In genomic region chr22:50117168-50117762, GRCh38 we compare ENCODE assay signal across 1 cellular context.
TF ChIP-seq lines count a peak whose summit lies in the region.

No MANE protein-coding gene starts in this region.

TF ChIP-seq in K562, 482 proteins besides CTCF, POLR2A, EP300 and RAD21 (continued from another document and continues in another):
- TF ChIP-seq ZNF41 (CRISPR knock-in tag; conservative IDR thresholded peaks at IDR 0.05) (no peak), XRCC4 (IDR thresholded peaks at IDR 0.05; ENCODE audit: extremely low read depth, insufficient read depth, insufficient read length) (no peak), PHB (CRISPR knock-in tag; IDR thresholded peaks at IDR 0.05) (no peak), POLR3G (IDR thresholded peaks at IDR 0.05; ENCODE audit: extremely low read depth, insufficient read length, insufficient replicate concordance) (no peak), ZNF444 (CRISPR knock-in tag; IDR thresholded peaks at IDR 0.05) (no peak), JUNB (CRISPR knock-in tag; conservative IDR thresholded peaks at IDR 0.05) (no peak), PTBP1 (IDR thresholded peaks at IDR 0.05; ENCODE audit: low read depth, low read length) (no peak), NFXL1 (CRISPR knock-in tag; IDR thresholded peaks at IDR 0.05) (no peak), TAF15 (IDR thresholded peaks at IDR 0.05; ENCODE audit: low read depth, low read length) (no peak), NR4A1 (CRISPR knock-in tag; IDR thresholded peaks at IDR 0.05) (no peak), NR4A1 (tag; IDR thresholded peaks at IDR 0.05) (no peak), CLOCK (CRISPR knock-in tag; IDR thresholded peaks at IDR 0.05; ENCODE audit: borderline replicate concordance) (no peak), CCAR2 (IDR thresholded peaks at IDR 0.05; ENCODE audit: low read depth, low read length) (no peak), RBM15 (IDR thresholded peaks at IDR 0.05; ENCODE audit: insufficient read depth, low read length) (no peak), SRSF9 (IDR thresholded peaks at IDR 0.05; ENCODE audit: borderline replicate concordance, low read depth, low read length) (no peak), ZNF408 (CRISPR knock-in tag; IDR thresholded peaks at IDR 0.05; ENCODE audit: low read depth) (no peak), NEUROD1 (IDR thresholded peaks at IDR 0.05; ENCODE audit: borderline replicate concordance, low read depth, low read length, partially characterized antibody) (no peak), ZFPM2 (CRISPR knock-in tag; IDR thresholded peaks at IDR 0.05) (no peak), ZNF354B (CRISPR knock-in tag; IDR thresholded peaks at IDR 0.05) (no peak), HDAC8 (tag; IDR thresholded peaks at IDR 0.05) (no peak), RBM25 (IDR thresholded peaks at IDR 0.05; ENCODE audit: low read depth, low read length, severe bottlenecking) (no peak), RFX5 (IDR thresholded peaks at IDR 0.05; ENCODE audit: low read depth, low read length) (no peak), ZNF449 (CRISPR knock-in tag; IDR thresholded peaks at IDR 0.05) (no peak), SAFB (IDR thresholded peaks at IDR 0.05; ENCODE audit: borderline replicate concordance, low read depth, low read length) (no peak), MTF1 (CRISPR knock-in tag; IDR thresholded peaks at IDR 0.05; ENCODE audit: borderline replicate concordance) (no peak), RAD51 (IDR thresholded peaks at IDR 0.05; ENCODE audit: borderline replicate concordance, low read depth) (no peak), ILF3 (IDR thresholded peaks at IDR 0.05; ENCODE audit: borderline replicate concordance) (no peak), ZNF140 (CRISPR knock-in tag; IDR thresholded peaks at IDR 0.05) (no peak), ETS2 (tag; IDR thresholded peaks at IDR 0.05; ENCODE audit: borderline replicate concordance, poor library complexity, severe bottlenecking) (no peak), TAF1 (IDR thresholded peaks at IDR 0.05; ENCODE audit: control insufficient read depth, extremely low read depth, insufficient read depth, low read length, severe bottlenecking) (no peak), MED1 (CRISPR knock-in tag; IDR thresholded peaks at IDR 0.05; ENCODE audit: borderline replicate concordance) (no peak), THAP12 (CRISPR knock-in tag; IDR thresholded peaks at IDR 0.05) (no peak), ZNF280B (CRISPR knock-in tag; IDR thresholded peaks at IDR 0.05) (no peak), MLX (CRISPR knock-in tag; conservative IDR thresholded peaks at IDR 0.05) (no peak), MCM5 (IDR thresholded peaks at IDR 0.05; ENCODE audit: low read depth) (no peak), HNRNPK (IDR thresholded peaks at IDR 0.05; ENCODE audit: low read depth, low read length, poor library complexity, severe bottlenecking) (no peak), CAMTA2 (CRISPR knock-in tag; conservative IDR thresholded peaks at IDR 0.05) (no peak), XRCC3 (IDR thresholded peaks at IDR 0.05) (no peak), RFX7 (CRISPR knock-in tag; IDR thresholded peaks at IDR 0.05) (no peak)
- TF ChIP-seq, protein P1, sequence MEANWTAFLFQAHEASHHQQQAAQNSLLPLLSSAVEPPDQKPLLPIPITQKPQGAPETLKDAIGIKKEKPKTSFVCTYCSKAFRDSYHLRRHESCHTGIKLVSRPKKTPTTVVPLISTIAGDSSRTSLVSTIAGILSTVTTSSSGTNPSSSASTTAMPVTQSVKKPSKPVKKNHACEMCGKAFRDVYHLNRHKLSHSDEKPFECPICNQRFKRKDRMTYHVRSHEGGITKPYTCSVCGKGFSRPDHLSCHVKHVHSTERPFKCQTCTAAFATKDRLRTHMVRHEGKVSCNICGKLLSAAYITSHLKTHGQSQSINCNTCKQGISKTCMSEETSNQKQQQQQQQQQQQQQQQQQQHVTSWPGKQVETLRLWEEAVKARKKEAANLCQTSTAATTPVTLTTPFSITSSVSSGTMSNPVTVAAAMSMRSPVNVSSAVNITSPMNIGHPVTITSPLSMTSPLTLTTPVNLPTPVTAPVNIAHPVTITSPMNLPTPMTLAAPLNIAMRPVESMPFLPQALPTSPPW (CRISPR knock-in tag; IDR thresholded peaks at IDR 0.05), result no peak
- TF ChIP-seq, protein P2, sequence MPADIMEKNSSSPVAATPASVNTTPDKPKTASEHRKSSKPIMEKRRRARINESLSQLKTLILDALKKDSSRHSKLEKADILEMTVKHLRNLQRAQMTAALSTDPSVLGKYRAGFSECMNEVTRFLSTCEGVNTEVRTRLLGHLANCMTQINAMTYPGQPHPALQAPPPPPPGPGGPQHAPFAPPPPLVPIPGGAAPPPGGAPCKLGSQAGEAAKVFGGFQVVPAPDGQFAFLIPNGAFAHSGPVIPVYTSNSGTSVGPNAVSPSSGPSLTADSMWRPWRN (IDR thresholded peaks at IDR 0.05; ENCODE audit: low read depth), result no peak
- TF ChIP-seq, protein P3, sequence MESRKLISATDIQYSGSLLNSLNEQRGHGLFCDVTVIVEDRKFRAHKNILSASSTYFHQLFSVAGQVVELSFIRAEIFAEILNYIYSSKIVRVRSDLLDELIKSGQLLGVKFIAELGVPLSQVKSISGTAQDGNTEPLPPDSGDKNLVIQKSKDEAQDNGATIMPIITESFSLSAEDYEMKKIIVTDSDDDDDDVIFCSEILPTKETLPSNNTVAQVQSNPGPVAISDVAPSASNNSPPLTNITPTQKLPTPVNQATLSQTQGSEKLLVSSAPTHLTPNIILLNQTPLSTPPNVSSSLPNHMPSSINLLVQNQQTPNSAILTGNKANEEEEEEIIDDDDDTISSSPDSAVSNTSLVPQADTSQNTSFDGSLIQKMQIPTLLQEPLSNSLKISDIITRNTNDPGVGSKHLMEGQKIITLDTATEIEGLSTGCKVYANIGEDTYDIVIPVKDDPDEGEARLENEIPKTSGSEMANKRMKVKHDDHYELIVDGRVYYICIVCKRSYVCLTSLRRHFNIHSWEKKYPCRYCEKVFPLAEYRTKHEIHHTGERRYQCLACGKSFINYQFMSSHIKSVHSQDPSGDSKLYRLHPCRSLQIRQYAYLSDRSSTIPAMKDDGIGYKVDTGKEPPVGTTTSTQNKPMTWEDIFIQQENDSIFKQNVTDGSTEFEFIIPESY (CRISPR knock-in tag; IDR thresholded peaks at IDR 0.05), result no peak
- TF ChIP-seq, protein P4, sequence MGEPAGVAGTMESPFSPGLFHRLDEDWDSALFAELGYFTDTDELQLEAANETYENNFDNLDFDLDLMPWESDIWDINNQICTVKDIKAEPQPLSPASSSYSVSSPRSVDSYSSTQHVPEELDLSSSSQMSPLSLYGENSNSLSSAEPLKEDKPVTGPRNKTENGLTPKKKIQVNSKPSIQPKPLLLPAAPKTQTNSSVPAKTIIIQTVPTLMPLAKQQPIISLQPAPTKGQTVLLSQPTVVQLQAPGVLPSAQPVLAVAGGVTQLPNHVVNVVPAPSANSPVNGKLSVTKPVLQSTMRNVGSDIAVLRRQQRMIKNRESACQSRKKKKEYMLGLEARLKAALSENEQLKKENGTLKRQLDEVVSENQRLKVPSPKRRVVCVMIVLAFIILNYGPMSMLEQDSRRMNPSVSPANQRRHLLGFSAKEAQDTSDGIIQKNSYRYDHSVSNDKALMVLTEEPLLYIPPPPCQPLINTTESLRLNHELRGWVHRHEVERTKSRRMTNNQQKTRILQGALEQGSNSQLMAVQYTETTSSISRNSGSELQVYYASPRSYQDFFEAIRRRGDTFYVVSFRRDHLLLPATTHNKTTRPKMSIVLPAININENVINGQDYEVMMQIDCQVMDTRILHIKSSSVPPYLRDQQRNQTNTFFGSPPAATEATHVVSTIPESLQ (CRISPR knock-in tag; IDR thresholded peaks at IDR 0.05), result no peak
